ENCODE assay signal across 8 cellular contexts in genomic region chr6:44900358-44900757, GRCh38.
DNase-seq lines count a peak whose midpoint lies in the region; ATAC-seq and TF ChIP-seq lines count a peak whose summit lies in the region.
"Not testable (repeated sequence)": the region's sequence is repeated elsewhere in the genome, so short reads cannot be mapped to it uniquely, and the experiment has no call there.

No MANE protein-coding gene starts in this region.

- H3K79me2 ChIP-seq in DND-41 (ENCODE audit: insufficient read depth, low read length), result not testable (repeated sequence)

- TF ChIP-seq CTCF in DND-41 (IDR thresholded peaks at IDR 0.05; ENCODE audit: borderline replicate concordance, extremely low read depth, low read length, poor library complexity, severe bottlenecking); WTC11 (IDR thresholded peaks at IDR 0.05); endodermal cell (conservative IDR thresholded peaks at IDR 0.05): not testable (repeated sequence)

- not testable (repeated sequence) for ATAC-seq in DND-41 (ENCODE audit: insufficient read depth, low read depth); T-helper 17 cell; WTC11; central memory CD8-positive, alpha-beta T cell (replicated peaks; ENCODE audit: extremely low read depth, poor library complexity, severe bottlenecking)

- CTCF ChIA-PET in WTC11 (lab: Charles Lee), result not testable (repeated sequence)

- H3K4me3 ChIP-seq in DND-41 (ENCODE audit: low read depth in 1 of 2, low read length in 2 of 2); Jurkat, Clone E6-1 (ENCODE audit: low read length); endodermal cell (ENCODE audit: low read length): not testable (repeated sequence)

- not testable (repeated sequence) for H2AFZ ChIP-seq in DND-41 (ENCODE audit: low read depth, low read length)

- WGBS in endodermal cell (ENCODE audit: insufficient coverage in 1 of 2, insufficient read length in 1 of 2), 2 experiments, result 90 to 97% methylated on average over 4 to 11 of the region's 11 CpGs

- not testable (repeated sequence) for H3K36me3 Mint-ChIP-seq in T-helper 17 cell (ENCODE audit: low read depth); central memory CD8-positive, alpha-beta T cell (ENCODE audit: insufficient read depth)
- H3K36me3 Mint-ChIP-seq in WTC11 (peaks cover 18% of the 10 kb centered on the region), endodermal cell (ENCODE audit: low read depth) (peaks cover 22% of the 10 kb centered on the region)

- POLR2A ChIA-PET in WTC11 (lab: Charles Lee), result not testable (repeated sequence)

- H3K27me3 ChIP-seq in DND-41 (ENCODE audit: insufficient read depth, low read length, poor library complexity); endodermal cell (ENCODE audit: control insufficient read depth, insufficient read depth, low read length, poor library complexity, severe bottlenecking): not testable (repeated sequence)

- H3K27me3 Mint-ChIP-seq in T-helper 17 cell; WTC11 (ENCODE audit: low read depth); central memory CD8-positive, alpha-beta T cell; endodermal cell (ENCODE audit: insufficient read depth): not testable (repeated sequence)

- not testable (repeated sequence) for H3K36me3 ChIP-seq in DND-41 (ENCODE audit: insufficient read depth, low read length); endodermal cell (ENCODE audit: control insufficient read depth, insufficient read depth, low read length)

- H3K9me3 ChIP-seq in DND-41 (ENCODE audit: insufficient read depth, low read length, severe bottlenecking); T-helper 17 cell (ENCODE audit: control insufficient read depth, low read length, poor library complexity, severe bottlenecking); endodermal cell (ENCODE audit: control insufficient read depth, low read length): not testable (repeated sequence)

- H4K20me1 ChIP-seq in DND-41 (ENCODE audit: insufficient read depth, low read length), result not testable (repeated sequence)

- not testable (repeated sequence) for H3K4me3 Mint-ChIP-seq in T-helper 17 cell; WTC11; central memory CD8-positive, alpha-beta T cell; endodermal cell

- peaks cover 13% of the 10 kb centered on the region for H3K4me1 Mint-ChIP-seq in T-helper 17 cell
- H3K4me1 Mint-ChIP-seq in WTC11, endodermal cell: not testable (repeated sequence)
- peaks cover 39% of the 10 kb centered on the region for H3K4me1 Mint-ChIP-seq in central memory CD8-positive, alpha-beta T cell

- H3K9me3 Mint-ChIP-seq in WTC11 (peaks cover 24% of the 10 kb centered on the region), endodermal cell (peaks cover 36% of the 10 kb centered on the region)
- not testable (repeated sequence) for H3K9me3 Mint-ChIP-seq in central memory CD8-positive, alpha-beta T cell

- peak overlapping the region; percentile 46 for H3K27ac Mint-ChIP-seq in T-helper 17 cell
- H3K27ac Mint-ChIP-seq in WTC11, endodermal cell: not testable (repeated sequence)
- H3K27ac Mint-ChIP-seq in central memory CD8-positive, alpha-beta T cell (ENCODE audit: low read depth), result peak overlapping the region; percentile 32

- not testable (repeated sequence) for H3K9ac ChIP-seq in DND-41 (ENCODE audit: low read depth, low read length); endodermal cell (ENCODE audit: extremely low read depth, low read length, poor library complexity, severe bottlenecking)

- not testable (repeated sequence) for H3K4me1 ChIP-seq in DND-41 (ENCODE audit: insufficient read depth, low read length); endodermal cell (ENCODE audit: control insufficient read depth, insufficient read depth, low read length)

- not testable (repeated sequence) for H3K27ac ChIP-seq in DND-41 (ENCODE audit: low read length); endodermal cell (ENCODE audit: low read depth, low read length)

- DNase-seq in DMS53 (lab: John Stamatoyannopoulos, UW), result peak; percentile 69
- DNase-seq in DND-41, result peak; percentile 13
- peak; percentile 79 for DNase-seq in Jurkat, Clone E6-1 (ENCODE audit: low read depth, low spot score)
- DNase-seq in SHP77 (lab: John Stamatoyannopoulos, UW), result peak; percentile 32 to 43
- DNase-seq in T-helper 17 cell, result not testable (repeated sequence)
- peak; percentile 13 for DNase-seq in WTC11 (ENCODE audit: low spot score)
- peak in 1 of 2 donors; percentile 22 for DNase-seq in central memory CD8-positive, alpha-beta T cell (ENCODE audit: low spot score in 2 of 2)
- DNase-seq in endodermal cell, result peak; percentile 44

- H3K4me2 ChIP-seq in DND-41 (ENCODE audit: insufficient read depth, low read length), result not testable (repeated sequence)
